ENCODE assay signal across 4 cellular contexts in the genomic region with DNA sequence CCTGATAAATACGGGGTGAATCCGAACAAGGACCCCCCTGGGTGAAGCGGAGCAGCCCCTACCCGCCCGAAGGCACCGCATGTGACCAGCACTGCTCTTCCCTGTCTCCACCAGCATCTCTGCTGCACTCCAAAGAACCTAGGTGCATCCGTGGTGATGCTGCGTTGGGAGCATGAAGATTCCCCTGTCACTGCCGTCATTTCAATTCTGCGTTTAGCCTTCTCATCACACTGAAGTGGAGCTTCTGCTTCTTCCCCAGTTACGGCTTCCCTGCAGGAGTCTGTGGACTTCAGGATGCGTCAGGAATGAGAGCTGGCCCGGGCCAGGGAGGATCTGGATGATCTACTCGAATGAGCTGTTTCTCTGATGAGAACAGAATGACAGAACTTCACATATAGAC. TPM values are rescaled to one million over a fixed set of nuclear protein-coding genes. Genes with fewer than 3 reads are reported as not detected.
"Had no signal": no experiment of that assay in that cellular context is flagged by ENCODE, and none has a peak within 500 bp of the region (broad histone marks: within the 10 kb centered on the region; RNA-seq: fewer than 3 reads in every experiment).

No MANE protein-coding gene starts in this region.

- H3K4me3 ChIP-seq: GM12878 had no signal

- DNase-seq: GDM1, GF-D8 had no signal

- ATAC-seq: GM12878 had no signal

RNA-seq across cellular contexts. Expression of a gene that starts 47.9 kb away (rescaled TPM):
- total RNA-seq: G401, GM12878 had no signal
- polyA plus RNA-seq: GM12878 had no signal
